ENCODE assay signal across 1 cellular context in the genomic region with DNA sequence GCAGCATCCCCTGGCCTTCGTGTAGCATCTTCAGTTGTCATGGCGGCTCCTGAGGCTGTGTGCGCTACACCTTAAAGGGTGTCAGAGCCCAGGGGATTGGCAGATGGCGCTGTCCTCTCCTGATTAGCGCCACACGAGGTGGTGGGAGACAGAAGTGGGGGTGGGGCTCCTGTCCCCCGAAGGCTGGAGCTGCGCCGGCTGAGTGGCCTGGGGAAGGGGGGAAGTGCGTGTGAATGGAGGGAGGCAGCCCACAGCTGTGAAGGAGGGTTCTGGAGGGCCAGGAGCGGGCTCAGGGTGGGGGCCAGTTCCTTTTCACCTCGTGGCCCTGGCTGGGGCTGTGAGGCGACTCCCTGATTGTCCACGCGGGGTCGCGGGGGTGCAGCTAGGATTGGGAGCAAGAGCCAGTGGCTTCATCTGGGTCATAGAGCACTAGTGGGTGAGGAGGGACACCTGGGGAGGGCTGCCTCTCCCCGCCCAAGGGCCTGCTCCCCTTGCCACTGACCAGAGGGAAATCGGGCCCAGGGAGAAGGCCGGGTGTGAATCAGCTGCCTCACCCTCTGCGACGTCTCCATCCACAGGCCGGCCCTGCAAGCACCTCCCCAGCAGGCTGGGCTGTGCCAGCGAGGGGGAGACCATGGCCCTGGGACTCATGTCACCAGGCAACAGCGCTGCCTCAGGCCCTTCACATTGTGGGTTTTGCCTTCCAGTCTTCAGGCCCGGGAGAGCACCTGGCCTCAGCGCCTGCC.
TF ChIP-seq lines count a peak whose summit lies in the region.

No MANE protein-coding gene starts in this region.

TF ChIP-seq in HepG2, 621 proteins besides CTCF, POLR2A, EP300 and RAD21 (continued from another document):
- TF ChIP-seq GABPB1 (CRISPR knock-in tag; IDR thresholded peaks at IDR 0.05) = no peak
